ENCODE assay signal across 15 cellular contexts in the genomic region with DNA sequence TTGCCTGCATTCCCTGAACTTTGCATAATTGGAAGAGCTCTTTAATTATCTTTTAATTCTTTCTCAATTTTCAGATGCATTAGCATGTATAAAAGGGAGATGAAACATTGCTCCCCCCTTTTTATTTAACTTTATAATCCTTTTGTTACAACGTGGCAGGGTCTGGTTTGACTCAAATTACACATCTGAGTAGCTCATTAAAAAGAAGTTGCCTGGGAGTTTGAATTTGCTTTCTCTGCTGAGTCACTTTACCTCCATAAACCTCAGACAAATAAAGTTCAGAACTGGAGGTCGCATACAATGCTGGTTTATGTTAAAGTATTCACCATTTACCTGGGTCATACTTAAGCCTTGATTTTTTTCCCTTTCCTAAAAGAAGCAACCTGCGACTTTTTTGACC.
DNase-seq lines count a peak whose midpoint lies in the region; ATAC-seq and TF ChIP-seq lines count a peak whose summit lies in the region.
"Had no signal": no experiment of that assay in that cellular context is flagged by ENCODE, and none has a peak within 500 bp of the region (broad histone marks: within the 10 kb centered on the region; RNA-seq: fewer than 3 reads in every experiment).

No MANE protein-coding gene starts in this region.

- no peak overlapping the region for H3K4me3 ChIP-seq in SK-N-SH (ENCODE audit: low read depth in 2 of 2, low read length in 1 of 2)
- H3K4me3 ChIP-seq in psoas muscle, result no peak overlapping the region
- no peak overlapping the region for H3K4me3 ChIP-seq in heart right ventricle
- no peak overlapping the region for H3K4me3 ChIP-seq in H7 (ENCODE audit: insufficient read depth, low read depth, low read length)
- H3K4me3 ChIP-seq in spleen, result no peak overlapping the region
- H3K4me3 ChIP-seq: GM12878, HAP-1 had no signal

- H3K4me1 ChIP-seq in SK-N-SH (ENCODE audit: control insufficient read depth in 1 of 2, insufficient read depth in 2 of 2, low read depth in 1 of 2, low read length in 1 of 2) (peaks cover 4 to 8% of the 10 kb centered on the region in 2 experiments; a peak in 3 of 4 replicates), psoas muscle (no peaks in the 10 kb centered on the region), heart right ventricle (peaks cover 0 to 8% (median 0%) of the 10 kb centered on the region in 9 donors), spleen (no peaks in the 10 kb centered on the region)

- H3K36me3 ChIP-seq in SK-N-SH (replicated peaks in 1 of 2; ENCODE audit: control insufficient read depth in 1 of 2, insufficient read depth in 2 of 2, low read length in 1 of 2) (no peaks in the 10 kb centered on the region), psoas muscle (ENCODE audit: insufficient read depth in 1 of 2, low read depth in 1 of 2) (no peaks in the 10 kb centered on the region), heart right ventricle (no peaks in the 10 kb centered on the region), H7 (replicated peaks; ENCODE audit: control insufficient read depth, insufficient read depth, low read length) (no peaks in the 10 kb centered on the region), spleen (no peaks in the 10 kb centered on the region)
- H3K36me3 ChIP-seq: HAP-1 had no signal

- WGBS in SK-N-SH (ENCODE audit: low lambda C conversion rate), result 36% methylated on average over 3 of the region's 3 CpGs
- WGBS in psoas muscle, 3 donors, result 57% methylated on average over 3 of the region's 3 CpGs
- 57 to 58% methylated on average over 3 of the region's 3 CpGs for WGBS in heart right ventricle, 2 donors
- 50 to 56% (median 51%) methylated on average over 3 of the region's 3 CpGs for WGBS in spleen, 5 donors

- H3F3A ChIP-seq in SK-N-SH (replicated peaks; ENCODE audit: insufficient read depth), result peaks cover 10% of the 10 kb centered on the region

- no peak overlapping the region for H2AFZ ChIP-seq in SK-N-SH (ENCODE audit: low read depth)

- no peaks in the 10 kb centered on the region for H3K27me3 ChIP-seq in SK-N-SH (ENCODE audit: insufficient read depth)
- H3K27me3 ChIP-seq in psoas muscle (ENCODE audit: insufficient read depth in 3 of 3, low read length in 2 of 3), result no peaks in the 10 kb centered on the region
- peaks cover 0 to 6% (median 0%) of the 10 kb centered on the region in 7 donors for H3K27me3 ChIP-seq in heart right ventricle
- H3K27me3 ChIP-seq in H7 (ENCODE audit: control insufficient read depth, insufficient read depth, low read length), result no peaks in the 10 kb centered on the region
- peaks cover 0 to 44% (median 0%) of the 10 kb centered on the region in 7 donors for H3K27me3 ChIP-seq in spleen (replicated peaks in 1 of 7)

- TF ChIP-seq CTCF in SK-N-SH (IDR thresholded peaks at IDR 0.05), result no peak
- TF ChIP-seq CTCF in psoas muscle (IDR thresholded peaks at IDR 0.05), result no peak
- no peak for TF ChIP-seq CTCF in heart right ventricle (IDR thresholded peaks at IDR 0.05)
- no peak for TF ChIP-seq CTCF in spleen (IDR thresholded peaks at IDR 0.05 in 8 of 11, conservative IDR thresholded peaks at IDR 0.05 in 3 of 11)

- DNase-seq in M059J (ENCODE audit: low read depth) (peak; percentile 79), SK-N-SH (no peak), iris pigment epithelial cell (ENCODE audit: low read depth) (peak; percentile 58), psoas muscle (no peak), heart right ventricle (no peak), H7 (no peak), spleen (no peak)
- DNase-seq: C1 segment of cervical spinal cord, MM.1S, NCI-H1105, NCI-H1694 treated with DMSO at 0.1 percent for 48 hours, NCI-H510A treated with DMSO at 0.1 percent for 48 hours had no signal

- peak overlapping the region in 1 of 2 experiments; percentile 21; a peak in 2 of 4 replicates for H3K27ac ChIP-seq in SK-N-SH (ENCODE audit: low read depth in 2 of 2, low read length in 1 of 2)
- no peak overlapping the region for H3K27ac ChIP-seq in psoas muscle
- H3K27ac ChIP-seq in heart right ventricle, result no peak overlapping the region
- no peak overlapping the region for H3K27ac ChIP-seq in spleen

- no peak overlapping the region for H3K9ac ChIP-seq in SK-N-SH

- TF ChIP-seq RAD21 in SK-N-SH (IDR thresholded peaks at IDR 0.05; ENCODE audit: low read length), result no peak

- POLR2A ChIA-PET in SK-N-SH (lab: Yijun Ruan, JAX), result no interaction called here

- H4K20me1 ChIP-seq in SK-N-SH (ENCODE audit: insufficient read depth), result no peaks in the 10 kb centered on the region

- no peaks in the 10 kb centered on the region for H3K9me2 ChIP-seq in SK-N-SH

- intact Hi-C loops in psoas muscle (cut with DNase I) (no loop called here), heart right ventricle (cut with DNase I) (no loop called here), spleen (cut with DNase I; ENCODE audit: low total_unique reads) (no loop called here)

- no peaks in the 10 kb centered on the region for H3K79me2 ChIP-seq in SK-N-SH (ENCODE audit: insufficient read depth)

- TF ChIP-seq EP300 in SK-N-SH (IDR thresholded peaks at IDR 0.05; ENCODE audit: borderline replicate concordance in 1 of 2, low read depth in 1 of 2, low read length in 1 of 2), result no peak

- H3K9me3 ChIP-seq in SK-N-SH (no peaks in the 10 kb centered on the region), psoas muscle (no peaks in the 10 kb centered on the region), heart right ventricle (no peaks in the 10 kb centered on the region), spleen (no peaks in the 10 kb centered on the region)
- H3K9me3 ChIP-seq: HAP-1 had no signal

- CTCF ChIA-PET in SK-N-SH (lab: Yijun Ruan, JAX), result interaction anchor here (1.5 kb wide), 1 partner anchor 19 kb away, joined by 4 read pairs; no protein-coding TSS in a partner anchor

- TF ChIP-seq POLR2A in spleen (IDR thresholded peaks at IDR 0.05), result no peak

- H3K4me2 ChIP-seq in SK-N-SH, result no peak overlapping the region

- ATAC-seq in psoas muscle (no peak), heart right ventricle (no peak)
- ATAC-seq: GM12878, HepG2 had no signal

TF ChIP-seq in SK-N-SH, 30 proteins besides CTCF, POLR2A, EP300 and RAD21:
- TF ChIP-seq FOSL2 (IDR thresholded peaks at IDR 0.05; ENCODE audit: borderline replicate concordance, low read depth) (peak; percentile 30; the same call in 1 of the 2 replicates), SMC3 (IDR thresholded peaks at IDR 0.05; ENCODE audit: low read depth, low read length) (no peak), TCF12 (IDR thresholded peaks at IDR 0.05) (peak; percentile 76), POLR2AphosphoS5 (IDR thresholded peaks at IDR 0.05; ENCODE audit: low read depth, low read length) (peak; percentile 35; the same call in 1 of the 2 replicates)
- TF ChIP-seq, protein P1, sequence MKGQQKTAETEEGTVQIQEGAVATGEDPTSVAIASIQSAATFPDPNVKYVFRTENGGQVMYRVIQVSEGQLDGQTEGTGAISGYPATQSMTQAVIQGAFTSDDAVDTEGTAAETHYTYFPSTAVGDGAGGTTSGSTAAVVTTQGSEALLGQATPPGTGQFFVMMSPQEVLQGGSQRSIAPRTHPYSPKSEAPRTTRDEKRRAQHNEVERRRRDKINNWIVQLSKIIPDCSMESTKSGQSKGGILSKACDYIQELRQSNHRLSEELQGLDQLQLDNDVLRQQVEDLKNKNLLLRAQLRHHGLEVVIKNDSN (IDR thresholded peaks at IDR 0.05; ENCODE audit: borderline replicate concordance, low read depth), result no peak
- TF ChIP-seq, protein P2, sequence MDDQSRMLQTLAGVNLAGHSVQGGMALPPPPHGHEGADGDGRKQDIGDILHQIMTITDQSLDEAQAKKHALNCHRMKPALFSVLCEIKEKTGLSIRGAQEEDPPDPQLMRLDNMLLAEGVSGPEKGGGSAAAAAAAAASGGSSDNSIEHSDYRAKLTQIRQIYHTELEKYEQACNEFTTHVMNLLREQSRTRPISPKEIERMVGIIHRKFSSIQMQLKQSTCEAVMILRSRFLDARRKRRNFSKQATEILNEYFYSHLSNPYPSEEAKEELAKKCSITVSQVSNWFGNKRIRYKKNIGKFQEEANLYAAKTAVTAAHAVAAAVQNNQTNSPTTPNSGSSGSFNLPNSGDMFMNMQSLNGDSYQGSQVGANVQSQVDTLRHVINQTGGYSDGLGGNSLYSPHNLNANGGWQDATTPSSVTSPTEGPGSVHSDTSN (IDR thresholded peaks at IDR 0.05), result peak; percentile 36; the same call in 1 of the 2 replicates

Comparison
In these comparisons a context has a peak if more than half of its experiments do, and no peak if none do; other contexts are left out.
1. DNase-seq: peak in M059J (single experiment) and iris pigment epithelial cell (single experiment); none in SK-N-SH (single experiment), psoas muscle (0 of 2), heart right ventricle (0 of 2), H7 (single experiment) and spleen (single experiment).